Comparison of ENCODE assay signal across 23 cellular contexts in genomic region chr16:363110-364090, GRCh38. TPM values are rescaled to one million over a fixed set of nuclear protein-coding genes. Genes with fewer than 3 reads are reported as not detected.
DNase-seq lines count a peak whose midpoint lies in the region; ATAC-seq, FAIRE-seq and TF ChIP-seq lines count a peak whose summit lies in the region.
"Had no signal": no experiment of that assay in that cellular context is flagged by ENCODE, and none has a peak within 500 bp of the region (broad histone marks: within the 10 kb centered on the region; RNA-seq: fewer than 3 reads in every experiment).

No MANE protein-coding gene starts in this region.

- H2BK15ac ChIP-seq in mesenchymal stem cell (ENCODE audit: low read depth, poor library complexity, severe bottlenecking) = no peak overlapping the region

- peak overlapping the region; percentile 90 for H3K4me2 ChIP-seq in HepG2 (ENCODE audit: low read depth, low read length)
- H3K4me2 ChIP-seq in mesenchymal stem cell (ENCODE audit: low read length, poor library complexity, severe bottlenecking) = no peak overlapping the region

- intact Hi-C loops in HepG2 (cut with micrococcal nuclease; ENCODE audit: unreplicated experiment) (loop anchor here (5.0 kb wide), 2 partner anchors 136 to 246 kb away; partner anchors contain the start of gene LUC7L), right lobe of liver (cut with DNase I) (loop anchor here in 1 of 2 donors (10.0 kb wide), 1 partner anchor 129 kb away; the partner anchor contains the start of gene FAM234A)

- no peak overlapping the region for H4K8ac ChIP-seq in mesenchymal stem cell (ENCODE audit: low read length)

- H3K79me2 ChIP-seq in HepG2 (ENCODE audit: insufficient read depth, low read length) = no peaks in the 10 kb centered on the region

- peak overlapping the region; percentile 61 for H4K91ac ChIP-seq in mesenchymal stem cell (ENCODE audit: low read length)

- 6% methylated on average over 13 of the region's 32 CpGs for WGBS in HepG2 (ENCODE audit: low lambda C conversion rate)
- 40% methylated on average over 10 of the region's 32 CpGs for WGBS in right lobe of liver (ENCODE audit: insufficient coverage, low coverage, low lambda C conversion rate, missing lambda C conversion rate)
- WGBS in mesenchymal stem cell = 81% methylated on average over 31 of the region's 32 CpGs

- H3K4me3 ChIP-seq in HepG2 (replicated peaks in 1 of 3; ENCODE audit: insufficient read depth in 1 of 3, low read depth in 2 of 3, low read length in 3 of 3) (peak overlapping the region; percentile 32 to 73 (median 42)), right lobe of liver (no peak overlapping the region), RWPE2 (ENCODE audit: severe bottlenecking) (no peak overlapping the region), mesenchymal stem cell (ENCODE audit: insufficient read depth in 1 of 2, low read depth in 1 of 2, low read length in 2 of 2) (no peak overlapping the region)
- H3K4me3 ChIP-seq: ovary, upper lobe of right lung had no signal

- TF ChIP-seq CTCF in HepG2 (CRISPR knock-in tag; IDR thresholded peaks at IDR 0.05) = peak; percentile 37
- no peak for TF ChIP-seq CTCF in right lobe of liver (IDR thresholded peaks at IDR 0.05)
- TF ChIP-seq CTCF in RWPE2 (IDR thresholded peaks at IDR 0.05; ENCODE audit: poor library complexity, severe bottlenecking) = no peak

- DNase-seq in HepG2 (ENCODE audit: low spot score) (no peak), right lobe of liver (no peak), RWPE2 (ENCODE audit: low spot score) (peak; percentile 66), mesenchymal stem cell (no peak), NCI-H526 (lab: John Stamatoyannopoulos, UW) (no peak), NOMO-1 (lab: John Stamatoyannopoulos, UW; ENCODE audit: unreplicated experiment in 2 of 2) (no peak)
- DNase-seq: activated CD4-positive, CD25-positive, alpha-beta regulatory T cell treated with anti-CD3 and anti-CD28 coated beads, Interleukin-2, amount 50 U/mL, for 72 hours; activated CD8-positive, alpha-beta T cell treated with anti-CD3 and anti-CD28 coated beads, Interleukin-2, amount 10 ng/mL, durations not matched to agents 7 days and 5 days; activated naive CD4-positive, alpha-beta T cell treated with anti-CD3 and anti-CD28 coated beads, Interleukin-2, amount 10 ng/mL, durations not matched to agents 7 days and 5 days; activated T-cell treated with anti-CD3 and anti-CD28 coated beads, Interleukin-2, amount 50 U/mL, for 72 hours; CD4-positive, alpha-beta T cell; DMS 273 treated with DMSO at 0.1 percent for 48 hours; head of caudate nucleus; mesendoderm; naive thymus-derived CD4-positive, alpha-beta T cell; NCI-H2107; ovary; SHP77; stimulated activated CD4-positive, alpha-beta T cell treated with anti-CD3 and anti-CD28 coated beads, Interleukin-15, amount 100 ng/mL, for 24 hours; upper lobe of right lung had no signal

- H3K79me1 ChIP-seq in mesenchymal stem cell (replicated peaks; ENCODE audit: low read length, poor library complexity, severe bottlenecking) = peaks cover 3% of the 10 kb centered on the region

- H3K9me3 ChIP-seq in HepG2 (ENCODE audit: low read length) (no peaks in the 10 kb centered on the region), right lobe of liver (no peaks in the 10 kb centered on the region), RWPE2 (ENCODE audit: severe bottlenecking) (no peaks in the 10 kb centered on the region), mesenchymal stem cell (ENCODE audit: control insufficient read depth, low read length) (no peaks in the 10 kb centered on the region)
- H3K9me3 ChIP-seq: ovary, upper lobe of right lung had no signal

- H2BK5ac ChIP-seq in mesenchymal stem cell (ENCODE audit: low read depth, low read length, poor library complexity, severe bottlenecking) = no peak overlapping the region

- H2BK120ac ChIP-seq in mesenchymal stem cell (ENCODE audit: low read depth, low read length) = no peak overlapping the region

- no peak overlapping the region for H2BK12ac ChIP-seq in mesenchymal stem cell (ENCODE audit: low read length in 2 of 2)

- FAIRE-seq in HepG2 (lab: Jason Lieb, UNC) = no peak
- FAIRE-seq: GM19239 had no signal

- H3K4me1 ChIP-seq in HepG2 (ENCODE audit: insufficient read depth, low read length) (peaks cover 78% of the 10 kb centered on the region), right lobe of liver (no peaks in the 10 kb centered on the region), RWPE2 (ENCODE audit: insufficient read depth, poor library complexity, severe bottlenecking) (no peaks in the 10 kb centered on the region), mesenchymal stem cell (ENCODE audit: control insufficient read depth, insufficient read depth, low read depth, low read length) (peaks cover 10% of the 10 kb centered on the region)
- H3K4me1 ChIP-seq: upper lobe of right lung had no signal

- POLR2A ChIA-PET in HepG2 (lab: Yijun Ruan, JAX) = interaction anchor here (0.9 to 2.7 kb wide), 3 partner anchors 11 to 22 kb away, joined by 3 to 15 read pairs (median 4); partner anchors contain the start of gene AXIN1

- TF ChIP-seq EP300 in HepG2 (IDR thresholded peaks at IDR 0.05; ENCODE audit: low read depth in 2 of 2, low read length in 2 of 2) (no peak), HepG2 (CRISPR knock-in tag; IDR thresholded peaks at IDR 0.05; ENCODE audit: borderline replicate concordance) (no peak)

- H3K14ac ChIP-seq in mesenchymal stem cell (ENCODE audit: low read length in 2 of 2) = no peak overlapping the region

- H2AK5ac ChIP-seq in mesenchymal stem cell (ENCODE audit: low read length, severe bottlenecking) = no peak overlapping the region

- peaks cover 2 to 17% of the 10 kb centered on the region in 2 experiments; a peak in 4 of 5 replicates for H3K36me3 ChIP-seq in HepG2 (replicated peaks in 1 of 2; ENCODE audit: control insufficient read depth in 1 of 2, insufficient read depth in 2 of 2, low read length in 2 of 2)
- H3K36me3 ChIP-seq in right lobe of liver = peaks cover 0 to 19% (median 0%) of the 10 kb centered on the region in 4 donors
- H3K36me3 ChIP-seq in RWPE2 (ENCODE audit: low read depth) = peaks cover 13% of the 10 kb centered on the region
- peaks cover 23 to 33% of the 10 kb centered on the region in 2 experiments for H3K36me3 ChIP-seq in mesenchymal stem cell (ENCODE audit: control insufficient read depth in 1 of 2, insufficient read depth in 2 of 2, low read depth in 1 of 2, low read length in 2 of 2)
- H3K36me3 ChIP-seq: ovary had no signal

- in situ Hi-C loops in HepG2 (cut with HindIII; ENCODE audit: extremely low pct_ligation_motif_present, low pct_unique_long_range_greater_than_20kb) = loop anchor here (5.0 kb wide), 1 partner anchor 91 kb away; no protein-coding TSS in a partner anchor

- H3K23ac ChIP-seq in mesenchymal stem cell (ENCODE audit: low read length in 2 of 2) = no peak overlapping the region

- peaks cover 1 to 13% of the 10 kb centered on the region in 2 experiments; a peak in 4 of 5 replicates for H3K27me3 ChIP-seq in HepG2 (ENCODE audit: control insufficient read depth in 1 of 2, insufficient read depth in 2 of 2, low read length in 2 of 2)
- H3K27me3 ChIP-seq in right lobe of liver = no peaks in the 10 kb centered on the region
- no peaks in the 10 kb centered on the region for H3K27me3 ChIP-seq in RWPE2 (ENCODE audit: insufficient read depth, poor library complexity, severe bottlenecking)
- H3K27me3 ChIP-seq in mesenchymal stem cell (ENCODE audit: control insufficient read depth in 1 of 2, insufficient read depth in 1 of 2, low read length in 2 of 2) = peaks cover 7 to 27% of the 10 kb centered on the region in 2 experiments
- H3K27me3 ChIP-seq: ovary had no signal

- TF ChIP-seq RAD21 in HepG2 (CRISPR knock-in tag; IDR thresholded peaks at IDR 0.05) = no peak

- no peak overlapping the region for H2AFZ ChIP-seq in HepG2 (ENCODE audit: low read length)
- H2AFZ ChIP-seq in mesenchymal stem cell (ENCODE audit: low read depth, low read length) = no peak overlapping the region

- no TSS peak for BruUV-seq in HepG2 (replicated peaks; lab: Mats Ljungman, UMichigan)

- ATAC-seq in HepG2 (peak; percentile 21), right lobe of liver (no peak), RWPE2 (ENCODE audit: low read depth) (no peak), HG03025 (IDR thresholded peaks at IDR 0.05; ENCODE audit: low FRiP score, unreplicated experiment) (no peak)

- CTCF ChIA-PET in HepG2 (lab: Yijun Ruan, JAX; ENCODE audit: low intra/inter-chr PET ratio, low total read pairs) = interaction anchor here (0.5 to 0.9 kb wide), 2 partner anchors 123 to 256 kb away, joined by 3 to 4 read pairs; no protein-coding TSS in a partner anchor

- TF ChIP-seq POLR2A in HepG2 (IDR thresholded peaks at IDR 0.05; ENCODE audit: insufficient read depth in 1 of 2, low read depth in 2 of 2, low read length in 2 of 2) (no peak; a peak in 1 of 4 replicates), right lobe of liver (IDR thresholded peaks at IDR 0.05) (no peak)

- no peak overlapping the region for H3K18ac ChIP-seq in mesenchymal stem cell (ENCODE audit: low read depth in 1 of 2, low read length in 2 of 2)

- H3K27ac ChIP-seq in HepG2 (ENCODE audit: extremely low read length, insufficient read depth, low read length) = no peak overlapping the region
- H3K27ac ChIP-seq in right lobe of liver = no peak overlapping the region
- H3K27ac ChIP-seq in RWPE2 (ENCODE audit: poor library complexity, severe bottlenecking) = no peak overlapping the region
- H3K27ac ChIP-seq in mesenchymal stem cell (ENCODE audit: low read length, poor library complexity, severe bottlenecking) = no peak overlapping the region
- H3K27ac ChIP-seq: epithelial cell of prostate, ovary, upper lobe of right lung had no signal

- H3K9ac ChIP-seq in HepG2 (ENCODE audit: insufficient read depth, low read depth, low read length) (peak overlapping the region; percentile 55), mesenchymal stem cell (ENCODE audit: low read length) (no peak overlapping the region)

- no peaks in the 10 kb centered on the region for H4K20me1 ChIP-seq in HepG2 (ENCODE audit: insufficient read depth, low read length)

- no peak overlapping the region for H3K4ac ChIP-seq in mesenchymal stem cell (ENCODE audit: low read depth in 1 of 2, low read length in 2 of 2)

RNA-seq across cellular contexts. Expression of gene MRPL28, which starts 6.9 kb away (rescaled TPM):
- total RNA-seq in HepG2 (2016; rRNA removed; fragmentation: Illumina TruSeq; extraction: Trizol) (114 and 128 TPM in 2 replicates), right lobe of liver (10 to 100 TPM; 29.9 to 64.7 (median 32.6) TPM)
- 30.5 and 32.3 TPM in 2 replicates for total RNA-seq in HepG2 (2016; cell fraction: cytosol; rRNA removed; fragmentation: Illumina TruSeq; extraction: Trizol; ENCODE audit: low read depth)
- 115 and 131 TPM in 2 replicates for total RNA-seq in HepG2 (2016; cell fraction: insoluble cytoplasmic fraction; rRNA removed; fragmentation: Illumina TruSeq; extraction: Trizol)
- total RNA-seq in HepG2 (2016; cell fraction: membrane; rRNA removed; fragmentation: Illumina TruSeq; extraction: Trizol) = 36.8 and 38.6 TPM in 2 replicates
- total RNA-seq in HepG2 (2016; cell fraction: nucleus; rRNA removed; fragmentation: Illumina TruSeq; extraction: Trizol) = 35.6 and 38.6 TPM in 2 replicates
- 121 and 135 TPM in 2 replicates for polyA plus RNA-seq in HepG2 (2011; rRNA removed)
- polyA plus RNA-seq in HepG2 (2011; cell fraction: cytosol; rRNA removed) = 141 and 211 TPM in 2 replicates
- 65.0 and 69.2 TPM in 2 replicates for polyA plus RNA-seq in HepG2 (2011; cell fraction: nucleus; rRNA removed)
- polyA plus RNA-seq in HepG2 (2012) = 50.0 and 56.2 TPM in 2 replicates
- polyA plus RNA-seq in HepG2 (2016; cell fraction: cytosol; fragmentation: Illumina TruSeq; extraction: Trizol; ENCODE audit: low read depth) = 35.7 and 36.6 TPM in 2 replicates
- 162 and 166 TPM in 2 replicates for polyA plus RNA-seq in HepG2 (2016; cell fraction: insoluble cytoplasmic fraction; fragmentation: Illumina TruSeq; extraction: Trizol; ENCODE audit: low read depth)
- 35.5 and 36.2 TPM in 2 replicates for polyA plus RNA-seq in HepG2 (2016; cell fraction: membrane; fragmentation: Illumina TruSeq; extraction: Trizol; ENCODE audit: low read depth)
- 85.4 and 90.0 TPM in 2 replicates for polyA plus RNA-seq in HepG2 (2016; cell fraction: nucleus; fragmentation: Illumina TruSeq; extraction: Trizol; ENCODE audit: insufficient read depth, low read depth)
- 51.3 and 73.8 TPM in 2 replicates for polyA minus RNA-seq in HepG2 (2011; rRNA and poly(A)+ RNA removed; ENCODE audit: low replicate concordance)
- polyA minus RNA-seq in HepG2 (2011; cell fraction: cytosol; rRNA and poly(A)+ RNA removed) = 29.4 and 29.5 TPM in 2 replicates
- 10.2 and 13.2 TPM in 2 replicates for polyA minus RNA-seq in HepG2 (2011; cell fraction: nucleus; rRNA and poly(A)+ RNA removed)
- 82.6 TPM for polyA plus RNA-seq in mesenchymal stem cell (2013, experiment 1 of 2)
- polyA plus RNA-seq in mesenchymal stem cell (2013, experiment 2 of 2) = 81.5 TPM

RNA-seq across cellular contexts. Expression of gene AXIN1, which starts 10.9 kb away (rescaled TPM):
- total RNA-seq in HepG2 (2016; rRNA removed; fragmentation: Illumina TruSeq; extraction: Trizol) = 18.8 and 24.0 TPM in 2 replicates
- 17.0 and 18.3 TPM in 2 replicates for total RNA-seq in HepG2 (2016; cell fraction: cytosol; rRNA removed; fragmentation: Illumina TruSeq; extraction: Trizol; ENCODE audit: low read depth)
- 14.2 and 23.9 TPM in 2 replicates for total RNA-seq in HepG2 (2016; cell fraction: insoluble cytoplasmic fraction; rRNA removed; fragmentation: Illumina TruSeq; extraction: Trizol)
- total RNA-seq in HepG2 (2016; cell fraction: membrane; rRNA removed; fragmentation: Illumina TruSeq; extraction: Trizol) = 32.6 and 32.8 TPM in 2 replicates
- 14.9 and 17.5 TPM in 2 replicates for total RNA-seq in HepG2 (2016; cell fraction: nucleus; rRNA removed; fragmentation: Illumina TruSeq; extraction: Trizol)
- 26.0 and 28.5 TPM in 2 replicates for polyA plus RNA-seq in HepG2 (2011; rRNA removed)
- polyA plus RNA-seq in HepG2 (2011; cell fraction: cytosol; rRNA removed) = 37.0 and 44.7 TPM in 2 replicates
- 55.4 and 62.8 TPM in 2 replicates for polyA plus RNA-seq in HepG2 (2011; cell fraction: nucleus; rRNA removed)
- 28.4 and 30.4 TPM in 2 replicates for polyA plus RNA-seq in HepG2 (2012)
- polyA plus RNA-seq in HepG2 (2016; cell fraction: cytosol; fragmentation: Illumina TruSeq; extraction: Trizol; ENCODE audit: low read depth) = 8.5 and 8.8 TPM in 2 replicates
- 19.0 and 24.8 TPM in 2 replicates for polyA plus RNA-seq in HepG2 (2016; cell fraction: insoluble cytoplasmic fraction; fragmentation: Illumina TruSeq; extraction: Trizol; ENCODE audit: low read depth)
- 22.0 and 23.4 TPM in 2 replicates for polyA plus RNA-seq in HepG2 (2016; cell fraction: membrane; fragmentation: Illumina TruSeq; extraction: Trizol; ENCODE audit: low read depth)
- 30.6 and 31.6 TPM in 2 replicates for polyA plus RNA-seq in HepG2 (2016; cell fraction: nucleus; fragmentation: Illumina TruSeq; extraction: Trizol; ENCODE audit: insufficient read depth, low read depth)
- polyA minus RNA-seq in HepG2 (2011; rRNA and poly(A)+ RNA removed; ENCODE audit: low replicate concordance) = 10.4 and 24.0 TPM in 2 replicates
- polyA minus RNA-seq in HepG2 (2011; cell fraction: cytosol; rRNA and poly(A)+ RNA removed) = 21.4 and 23.6 TPM in 2 replicates
- polyA minus RNA-seq in HepG2 (2011; cell fraction: nucleus; rRNA and poly(A)+ RNA removed) = 14.3 and 15.7 TPM in 2 replicates
- total RNA-seq in right lobe of liver = 10 to 100 TPM in 3 of 6 experiments, 1 to 10 TPM in 3; 5.5 to 17.4 (median 9.4) TPM
- 8.3 TPM for polyA plus RNA-seq in mesenchymal stem cell (2013, experiment 1 of 2)
- 8.7 TPM for polyA plus RNA-seq in mesenchymal stem cell (2013, experiment 2 of 2)

RNA-seq across cellular contexts. Expression of gene PGAP6, which starts 18.4 kb away (rescaled TPM):
- 33.7 and 52.7 TPM in 2 replicates for total RNA-seq in HepG2 (2016; rRNA removed; fragmentation: Illumina TruSeq; extraction: Trizol)
- total RNA-seq in HepG2 (2016; cell fraction: cytosol; rRNA removed; fragmentation: Illumina TruSeq; extraction: Trizol; ENCODE audit: low read depth) = 52.2 and 54.4 TPM in 2 replicates
- total RNA-seq in HepG2 (2016; cell fraction: insoluble cytoplasmic fraction; rRNA removed; fragmentation: Illumina TruSeq; extraction: Trizol) = 27.1 and 52.1 TPM in 2 replicates
- total RNA-seq in HepG2 (2016; cell fraction: membrane; rRNA removed; fragmentation: Illumina TruSeq; extraction: Trizol) = 108 and 112 TPM in 2 replicates
- total RNA-seq in HepG2 (2016; cell fraction: nucleus; rRNA removed; fragmentation: Illumina TruSeq; extraction: Trizol) = 36.6 and 38.8 TPM in 2 replicates
- 136 and 192 TPM in 2 replicates for polyA plus RNA-seq in HepG2 (2011; rRNA removed)
- 183 and 222 TPM in 2 replicates for polyA plus RNA-seq in HepG2 (2011; cell fraction: cytosol; rRNA removed)
- polyA plus RNA-seq in HepG2 (2011; cell fraction: nucleus; rRNA removed) = 308 and 324 TPM in 2 replicates
- polyA plus RNA-seq in HepG2 (2012) = 54.7 and 75.9 TPM in 2 replicates
- polyA plus RNA-seq in HepG2 (2016; cell fraction: cytosol; fragmentation: Illumina TruSeq; extraction: Trizol; ENCODE audit: low read depth) = 90.3 and 94.2 TPM in 2 replicates
- 43.3 and 54.7 TPM in 2 replicates for polyA plus RNA-seq in HepG2 (2016; cell fraction: insoluble cytoplasmic fraction; fragmentation: Illumina TruSeq; extraction: Trizol; ENCODE audit: low read depth)
- 117 and 127 TPM in 2 replicates for polyA plus RNA-seq in HepG2 (2016; cell fraction: membrane; fragmentation: Illumina TruSeq; extraction: Trizol; ENCODE audit: low read depth)
- polyA plus RNA-seq in HepG2 (2016; cell fraction: nucleus; fragmentation: Illumina TruSeq; extraction: Trizol; ENCODE audit: insufficient read depth, low read depth) = 107 and 123 TPM in 2 replicates
- polyA minus RNA-seq in HepG2 (2011; rRNA and poly(A)+ RNA removed; ENCODE audit: low replicate concordance) = 53.1 and 397 TPM in 2 replicates
- 61.4 and 63.3 TPM in 2 replicates for polyA minus RNA-seq in HepG2 (2011; cell fraction: cytosol; rRNA and poly(A)+ RNA removed)
- 26.0 and 48.0 TPM in 2 replicates for polyA minus RNA-seq in HepG2 (2011; cell fraction: nucleus; rRNA and poly(A)+ RNA removed)
- 10 to 100 TPM; 24.3 to 44.6 (median 28.0) TPM for total RNA-seq in right lobe of liver
- 84.3 TPM for polyA plus RNA-seq in mesenchymal stem cell (2013, experiment 1 of 2)
- 88.5 TPM for polyA plus RNA-seq in mesenchymal stem cell (2013, experiment 2 of 2)

RNA-seq across cellular contexts. Expression of gene NME4, which starts 33.6 kb away (rescaled TPM):
- 82.8 and 121 TPM in 2 replicates for total RNA-seq in HepG2 (2016; rRNA removed; fragmentation: Illumina TruSeq; extraction: Trizol)
- total RNA-seq in HepG2 (2016; cell fraction: cytosol; rRNA removed; fragmentation: Illumina TruSeq; extraction: Trizol; ENCODE audit: low read depth) = 711 and 716 TPM in 2 replicates
- 79.6 and 119 TPM in 2 replicates for total RNA-seq in HepG2 (2016; cell fraction: insoluble cytoplasmic fraction; rRNA removed; fragmentation: Illumina TruSeq; extraction: Trizol)
- total RNA-seq in HepG2 (2016; cell fraction: membrane; rRNA removed; fragmentation: Illumina TruSeq; extraction: Trizol) = 463 and 513 TPM in 2 replicates
- total RNA-seq in HepG2 (2016; cell fraction: nucleus; rRNA removed; fragmentation: Illumina TruSeq; extraction: Trizol) = 47.7 and 52.8 TPM in 2 replicates
- 263 and 275 TPM in 2 replicates for polyA plus RNA-seq in HepG2 (2011; rRNA removed)
- 199 and 344 TPM in 2 replicates for polyA plus RNA-seq in HepG2 (2011; cell fraction: cytosol; rRNA removed)
- 245 and 274 TPM in 2 replicates for polyA plus RNA-seq in HepG2 (2011; cell fraction: nucleus; rRNA removed)
- polyA plus RNA-seq in HepG2 (2012) = 136 and 145 TPM in 2 replicates
- 1,773 and 1,829 TPM in 2 replicates for polyA plus RNA-seq in HepG2 (2016; cell fraction: cytosol; fragmentation: Illumina TruSeq; extraction: Trizol; ENCODE audit: low read depth)
- 189 and 200 TPM in 2 replicates for polyA plus RNA-seq in HepG2 (2016; cell fraction: insoluble cytoplasmic fraction; fragmentation: Illumina TruSeq; extraction: Trizol; ENCODE audit: low read depth)
- polyA plus RNA-seq in HepG2 (2016; cell fraction: membrane; fragmentation: Illumina TruSeq; extraction: Trizol; ENCODE audit: low read depth) = 997 and 1,012 TPM in 2 replicates
- 195 and 217 TPM in 2 replicates for polyA plus RNA-seq in HepG2 (2016; cell fraction: nucleus; fragmentation: Illumina TruSeq; extraction: Trizol; ENCODE audit: insufficient read depth, low read depth)
- 21.3 and 147 TPM in 2 replicates for polyA minus RNA-seq in HepG2 (2011; rRNA and poly(A)+ RNA removed; ENCODE audit: low replicate concordance)
- 51.2 and 63.8 TPM in 2 replicates for polyA minus RNA-seq in HepG2 (2011; cell fraction: cytosol; rRNA and poly(A)+ RNA removed)
- 27.2 and 27.9 TPM in 2 replicates for polyA minus RNA-seq in HepG2 (2011; cell fraction: nucleus; rRNA and poly(A)+ RNA removed)
- total RNA-seq in right lobe of liver = 10 to 100 TPM; 50.3 to 83.6 (median 61.0) TPM
- polyA plus RNA-seq in mesenchymal stem cell (2013, experiment 1 of 2) = 411 TPM
- 395 TPM for polyA plus RNA-seq in mesenchymal stem cell (2013, experiment 2 of 2)

RNA-seq across cellular contexts. Expression of gene DECR2, which starts 38.3 kb away (rescaled TPM):
- total RNA-seq in HepG2 (2016; rRNA removed; fragmentation: Illumina TruSeq; extraction: Trizol) (27.8 and 36.3 TPM in 2 replicates), right lobe of liver (100 to 1,000 TPM in 3 of 6 experiments, 10 to 100 TPM in 3; 73.6 to 169 (median 97.0) TPM)
- total RNA-seq in HepG2 (2016; cell fraction: cytosol; rRNA removed; fragmentation: Illumina TruSeq; extraction: Trizol; ENCODE audit: low read depth) = 22.1 and 28.4 TPM in 2 replicates
- 28.1 and 37.2 TPM in 2 replicates for total RNA-seq in HepG2 (2016; cell fraction: insoluble cytoplasmic fraction; rRNA removed; fragmentation: Illumina TruSeq; extraction: Trizol)
- 22.1 and 27.1 TPM in 2 replicates for total RNA-seq in HepG2 (2016; cell fraction: membrane; rRNA removed; fragmentation: Illumina TruSeq; extraction: Trizol)
- total RNA-seq in HepG2 (2016; cell fraction: nucleus; rRNA removed; fragmentation: Illumina TruSeq; extraction: Trizol) = 34.5 and 35.9 TPM in 2 replicates
- polyA plus RNA-seq in HepG2 (2011; rRNA removed) = 44.6 and 51.2 TPM in 2 replicates
- 29.5 and 53.6 TPM in 2 replicates for polyA plus RNA-seq in HepG2 (2011; cell fraction: cytosol; rRNA removed)
- 220 and 244 TPM in 2 replicates for polyA plus RNA-seq in HepG2 (2011; cell fraction: nucleus; rRNA removed)
- polyA plus RNA-seq in HepG2 (2012) = 22.1 and 23.1 TPM in 2 replicates
- 13.3 and 15.1 TPM in 2 replicates for polyA plus RNA-seq in HepG2 (2016; cell fraction: cytosol; fragmentation: Illumina TruSeq; extraction: Trizol; ENCODE audit: low read depth)
- 31.8 and 35.2 TPM in 2 replicates for polyA plus RNA-seq in HepG2 (2016; cell fraction: insoluble cytoplasmic fraction; fragmentation: Illumina TruSeq; extraction: Trizol; ENCODE audit: low read depth)
- polyA plus RNA-seq in HepG2 (2016; cell fraction: membrane; fragmentation: Illumina TruSeq; extraction: Trizol; ENCODE audit: low read depth) = 19.1 and 19.5 TPM in 2 replicates
- polyA plus RNA-seq in HepG2 (2016; cell fraction: nucleus; fragmentation: Illumina TruSeq; extraction: Trizol; ENCODE audit: insufficient read depth, low read depth) = 124 and 131 TPM in 2 replicates
- 15.9 and 53.9 TPM in 2 replicates for polyA minus RNA-seq in HepG2 (2011; rRNA and poly(A)+ RNA removed; ENCODE audit: low replicate concordance)
- polyA minus RNA-seq in HepG2 (2011; cell fraction: cytosol; rRNA and poly(A)+ RNA removed) = 17.0 and 17.7 TPM in 2 replicates
- 25.4 and 25.9 TPM in 2 replicates for polyA minus RNA-seq in HepG2 (2011; cell fraction: nucleus; rRNA and poly(A)+ RNA removed)
- polyA plus RNA-seq in mesenchymal stem cell (2013, experiment 1 of 2) = 21.5 TPM
- 21.2 TPM for polyA plus RNA-seq in mesenchymal stem cell (2013, experiment 2 of 2)

Comparison
In these comparisons a context has a peak if more than half of its experiments do, and no peak if none do; other contexts are left out.
1. H3K4me3 ChIP-seq: peak in HepG2 (3 of 3); none in right lobe of liver (0 of 3), RWPE2 (single experiment) and mesenchymal stem cell (0 of 2).